In the genomic region with DNA sequence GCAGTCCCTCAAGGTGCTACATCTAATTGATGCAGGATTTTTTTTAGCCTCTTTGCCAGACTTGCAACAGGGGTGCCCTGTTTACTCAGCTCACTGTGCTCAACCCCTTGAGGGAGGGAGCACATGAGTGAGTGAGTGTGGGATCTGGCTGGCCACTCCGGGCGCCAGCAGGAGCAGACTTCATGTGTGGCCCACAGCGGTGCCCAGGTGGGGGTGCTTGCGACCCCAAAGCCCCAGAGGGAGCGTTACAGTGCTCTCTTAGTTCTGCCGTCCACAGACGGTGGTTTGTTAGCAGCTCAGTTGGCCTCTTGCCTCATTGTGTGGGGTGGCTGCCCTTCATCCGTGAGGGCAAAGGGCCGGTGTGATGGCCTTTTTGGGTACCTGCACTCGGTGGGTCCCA, we compare ENCODE assay signal across 20 cellular contexts.
DNase-seq lines count a peak whose midpoint lies in the region; ATAC-seq, FAIRE-seq and TF ChIP-seq lines count a peak whose summit lies in the region.
"Had no signal": no experiment of that assay in that cellular context is flagged by ENCODE, and none has a peak within 500 bp of the region (broad histone marks: within the 10 kb centered on the region; RNA-seq: fewer than 3 reads in every experiment).

No MANE protein-coding gene starts in this region.

- no peak overlapping the region for H4K91ac ChIP-seq in H9 (ENCODE audit: insufficient read length, low read depth, low read length)

- H2AFZ ChIP-seq in GM23338 (peak overlapping the region; percentile 72; the same call in 1 of the 2 replicates), H9 (ENCODE audit: low read length) (no peak overlapping the region)

- no peak overlapping the region for H3T11ph ChIP-seq in H9 (ENCODE audit: low read length)

- intact Hi-C loops in right cardiac atrium (cut with DNase I), result no loop called here

- H3F3A ChIP-seq in GM23338 (replicated peaks; ENCODE audit: low read depth), result no peaks in the 10 kb centered on the region

- no peak overlapping the region for H2AK5ac ChIP-seq in H9 (ENCODE audit: insufficient read length, low read length)

- H3K27me3 ChIP-seq in GM23338 (ENCODE audit: insufficient read depth) (no peaks in the 10 kb centered on the region), H9 (ENCODE audit: insufficient read depth, low read length) (no peaks in the 10 kb centered on the region), right cardiac atrium (ENCODE audit: control insufficient read depth, insufficient read depth) (no peaks in the 10 kb centered on the region)
- H3K27me3 ChIP-seq: BE2C had no signal

- no peaks in the 10 kb centered on the region for H4K20me1 ChIP-seq in GM23338 (replicated peaks; ENCODE audit: insufficient read depth)
- no peaks in the 10 kb centered on the region for H4K20me1 ChIP-seq in H9 (ENCODE audit: control insufficient read depth, insufficient read depth, insufficient read length)

- no peak overlapping the region for H2BK20ac ChIP-seq in H9 (ENCODE audit: low read depth, low read length, poor library complexity, severe bottlenecking)

- no peak overlapping the region for H4K8ac ChIP-seq in H9 (replicated peaks; ENCODE audit: insufficient read length, low read depth, low read length)

- H3K9me2 ChIP-seq in GM23338 (ENCODE audit: insufficient read depth), result no peaks in the 10 kb centered on the region

- H3K36me3 Mint-ChIP-seq in GM23338 (ENCODE audit: low read depth) (no peaks in the 10 kb centered on the region), H9 (ENCODE audit: insufficient read depth in 1 of 3, low read depth in 3 of 3) (no peaks in the 10 kb centered on the region)
- H3K36me3 Mint-ChIP-seq in stimulated activated memory B cell treated with anti-CD40 and anti-IgM and Interleukin-4, amounts not matched to agents 10 μg/mL and 1 μg/mL and 100 μg/mL, for 72 hours, result no peaks in the 10 kb centered on the region
- H3K36me3 Mint-ChIP-seq: CD4-positive, alpha-beta memory T cell had no signal

- no peaks in the 10 kb centered on the region for H3K9me3 Mint-ChIP-seq in GM23338
- H3K9me3 Mint-ChIP-seq in H9, result no peaks in the 10 kb centered on the region
- H3K9me3 Mint-ChIP-seq in stimulated activated memory B cell treated with anti-CD40 and anti-IgM and Interleukin-4, amounts not matched to agents 10 μg/mL and 1 μg/mL and 100 μg/mL, for 72 hours, result no peaks in the 10 kb centered on the region
- H3K9me3 Mint-ChIP-seq: CD4-positive, alpha-beta memory T cell had no signal

- no peak for DNase-seq in GM23338 (ENCODE audit: low spot score)
- no peak for DNase-seq in H9
- no peak for DNase-seq in right cardiac atrium
- no peak for DNase-seq in D721Med (ENCODE audit: insufficient read length, low spot score)
- DNase-seq in occipital lobe (lab: John Stamatoyannopoulos, UW), result no peak
- no peak for DNase-seq in dermis blood vessel endothelial cell
- DNase-seq: BE2C; CD4-positive, alpha-beta memory T cell; DMS153; DMS79 treated with DMSO at 0.1 percent for 48 hours; EL; GOT3 had no signal

- WGBS in H9 (ENCODE audit: extremely low coverage, insufficient read length, low lambda C conversion rate), result no CpG with 5 or more reads among the region's 10 CpGs
- WGBS in right cardiac atrium, result 88% methylated on average over 10 of the region's 10 CpGs

- H3K79me2 ChIP-seq in GM23338 (replicated peaks; ENCODE audit: insufficient read depth) (no peaks in the 10 kb centered on the region), H9 (ENCODE audit: insufficient read depth, low read length) (no peaks in the 10 kb centered on the region)

- no peak overlapping the region for H3K23ac ChIP-seq in H9 (ENCODE audit: insufficient read length, low read depth, low read length)

- H3K23me2 ChIP-seq in H9 (ENCODE audit: insufficient read length, low read depth, low read length, poor library complexity, severe bottlenecking), result no peaks in the 10 kb centered on the region

- no peaks in the 10 kb centered on the region for H3K4me1 ChIP-seq in GM23338 (ENCODE audit: insufficient read depth)
- no peaks in the 10 kb centered on the region for H3K4me1 ChIP-seq in H9 (ENCODE audit: insufficient read depth, low read length)
- peaks cover 3% of the 10 kb centered on the region for H3K4me1 ChIP-seq in right cardiac atrium (ENCODE audit: control insufficient read depth, insufficient read depth, low read length)
- H3K4me1 ChIP-seq: BE2C, HAP-1 had no signal

- H3K27me3 Mint-ChIP-seq in GM23338 (ENCODE audit: insufficient read depth, low read depth, poor library complexity) (peaks cover 3% of the 10 kb centered on the region), H9 (ENCODE audit: low read depth) (no peaks in the 10 kb centered on the region)
- H3K27me3 Mint-ChIP-seq in stimulated activated memory B cell treated with anti-CD40 and anti-IgM and Interleukin-4, amounts not matched to agents 10 μg/mL and 1 μg/mL and 100 μg/mL, for 72 hours, result peaks cover 9% of the 10 kb centered on the region

- no peak overlapping the region for H2BK120ac ChIP-seq in H9 (ENCODE audit: low read depth, low read length, poor library complexity, severe bottlenecking)

- no peak for FAIRE-seq in D721Med (lab: Jason Lieb, UNC)
- FAIRE-seq: A549, G401.6, GM12891, HepG2, HTR-8/SVneo had no signal

- H3K4me3 Mint-ChIP-seq in GM23338 (no peak overlapping the region), H9 (no peak overlapping the region)
- H3K4me3 Mint-ChIP-seq in stimulated activated memory B cell treated with anti-CD40 and anti-IgM and Interleukin-4, amounts not matched to agents 10 μg/mL and 1 μg/mL and 100 μg/mL, for 72 hours, result no peak overlapping the region
- H3K4me3 Mint-ChIP-seq: CD4-positive, alpha-beta memory T cell had no signal

- no peak overlapping the region for H3K14ac ChIP-seq in H9 (ENCODE audit: insufficient read depth, low read length)

- no peak overlapping the region for H2BK12ac ChIP-seq in H9 (ENCODE audit: insufficient read length, low read depth, low read length)

- no peaks in the 10 kb centered on the region for H3K9me3 ChIP-seq in H9 (ENCODE audit: control insufficient read depth, low read depth, low read length)
- H3K9me3 ChIP-seq in right cardiac atrium (ENCODE audit: control insufficient read depth, low read length), result no peaks in the 10 kb centered on the region
- H3K9me3 ChIP-seq: A549, BE2C, HAP-1 had no signal

- H3K4me2 ChIP-seq in GM23338 (no peak overlapping the region), H9 (ENCODE audit: insufficient read depth, insufficient read length, low read length) (no peak overlapping the region)
- H3K4me2 ChIP-seq: A549 had no signal

- no peak overlapping the region for H4K5ac ChIP-seq in H9 (ENCODE audit: insufficient read length, low read depth, low read length)

- H3K18ac ChIP-seq in H9 (ENCODE audit: insufficient read length, low read depth, low read length), result no peak overlapping the region

- H3K4me1 Mint-ChIP-seq in GM23338 (no peaks in the 10 kb centered on the region; the same call in 2 of the 3 replicates), H9 (no peaks in the 10 kb centered on the region)
- no peaks in the 10 kb centered on the region for H3K4me1 Mint-ChIP-seq in stimulated activated memory B cell treated with anti-CD40 and anti-IgM and Interleukin-4, amounts not matched to agents 10 μg/mL and 1 μg/mL and 100 μg/mL, for 72 hours
- H3K4me1 Mint-ChIP-seq: CD4-positive, alpha-beta memory T cell had no signal

- H3K27ac Mint-ChIP-seq in GM23338, result no peak overlapping the region
- peak overlapping the region in 2 of 3 experiments; percentile 38 to 56; a peak in 2 of 7 replicates for H3K27ac Mint-ChIP-seq in H9
- H3K27ac Mint-ChIP-seq in stimulated activated memory B cell treated with anti-CD40 and anti-IgM and Interleukin-4, amounts not matched to agents 10 μg/mL and 1 μg/mL and 100 μg/mL, for 72 hours, result no peak overlapping the region

- no peak overlapping the region for H3K9ac ChIP-seq in H9 (ENCODE audit: extremely low read depth, insufficient read length, low read length)

- H3K4ac ChIP-seq in H9 (ENCODE audit: low read depth, low read length), result no peak overlapping the region

- H3K4me3 ChIP-seq in GM23338 (no peak overlapping the region), right cardiac atrium (ENCODE audit: low read length) (no peak overlapping the region)
- H3K4me3 ChIP-seq: A549, HAP-1 had no signal

- TF ChIP-seq CTCF in GM23338 (conservative IDR thresholded peaks at IDR 0.05; ENCODE audit: low read depth in 2 of 2), result no peak
- no peak for TF ChIP-seq CTCF in H9 (conservative IDR thresholded peaks at IDR 0.05)
- no peak for TF ChIP-seq CTCF in D721Med (IDR thresholded peaks at IDR 0.05; ENCODE audit: insufficient read depth, missing control alignments)

- H3K56ac ChIP-seq in H9 (ENCODE audit: insufficient read length, low read depth, low read length), result no peak overlapping the region

- H3K36me3 ChIP-seq in GM23338 (ENCODE audit: insufficient read depth), result no peaks in the 10 kb centered on the region
- H3K36me3 ChIP-seq: HAP-1 had no signal

- H3K79me1 ChIP-seq in H9 (ENCODE audit: insufficient read depth, low read depth, low read length, poor library complexity, severe bottlenecking), result no peaks in the 10 kb centered on the region

- ATAC-seq in GM23338 (no peak), right cardiac atrium (peak in 1 of 2 donors; percentile 32)
- ATAC-seq in stimulated activated memory B cell treated with anti-CD40 and anti-IgM and Interleukin-4, amounts not matched to agents 10 μg/mL and 1 μg/mL and 100 μg/mL, for 72 hours, result peak; percentile 49
- ATAC-seq: A549, HepG2 had no signal

- H2BK15ac ChIP-seq in H9 (ENCODE audit: low read depth, low read length), result no peak overlapping the region

- no peak overlapping the region for H3K27ac ChIP-seq in GM23338 (ENCODE audit: low read depth)
- H3K27ac ChIP-seq in H9 (ENCODE audit: insufficient read length, low read depth, low read length), result no peak overlapping the region
- peak overlapping the region; percentile 14 for H3K27ac ChIP-seq in right cardiac atrium (ENCODE audit: low read length)
- H3K27ac ChIP-seq: C4-2B had no signal

- no peak overlapping the region for H2BK5ac ChIP-seq in H9 (ENCODE audit: insufficient read length, low read length)

TF ChIP-seq in GM23338, 12 proteins besides CTCF, POLR2A, EP300 and RAD21 (continues in another document):
- TF ChIP-seq NANOG (IDR thresholded peaks at IDR 0.05; ENCODE audit: borderline replicate concordance), result no peak
- no peak for TF ChIP-seq ZNF331 (CRISPR knock-in tag; IDR thresholded peaks at IDR 0.05; ENCODE audit: low read depth)
- no peak for TF ChIP-seq EZH2phosphoT487 (IDR thresholded peaks at IDR 0.05; ENCODE audit: unreplicated experiment)
- TF ChIP-seq JUNB (IDR thresholded peaks at IDR 0.05; ENCODE audit: unreplicated experiment), result no peak
- TF ChIP-seq ZNF114 (CRISPR knock-in tag; IDR thresholded peaks at IDR 0.05), result no peak

Comparison
In these comparisons a context has a peak if more than half of its experiments do, and no peak if none do; other contexts are left out.
1. H3K27ac Mint-ChIP-seq: peak in H9 (2 of 3); none in GM23338 (single experiment) and stimulated activated memory B cell treated with anti-CD40 and anti-IgM and Interleukin-4, amounts not matched to agents 10 μg/mL and 1 μg/mL and 100 μg/mL, for 72 hours (single experiment).